Comparison of ENCODE assay signal across 24 cellular contexts in the genomic region with DNA sequence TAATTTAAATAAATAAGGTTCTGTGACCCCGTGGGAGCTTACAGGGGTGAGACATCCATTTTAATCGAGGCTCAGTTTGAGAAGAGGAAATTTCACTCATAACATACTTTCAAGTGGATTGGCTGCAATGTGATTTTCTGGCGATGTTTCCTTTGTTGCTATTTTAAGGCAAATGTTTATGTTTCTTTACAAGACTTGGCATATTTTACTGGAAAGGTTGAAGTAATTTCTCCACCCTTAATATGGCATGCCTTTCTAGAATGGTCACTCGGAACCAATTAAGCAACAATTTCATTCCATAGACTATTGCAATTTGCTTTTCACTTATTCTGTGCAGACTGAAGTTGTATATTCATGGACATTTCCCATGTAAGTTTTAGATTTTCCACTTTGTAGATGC.
DNase-seq lines count a peak whose midpoint lies in the region; ATAC-seq and TF ChIP-seq lines count a peak whose summit lies in the region.
"Had no signal": no experiment of that assay in that cellular context is flagged by ENCODE, and none has a peak within 500 bp of the region (broad histone marks: within the 10 kb centered on the region; RNA-seq: fewer than 3 reads in every experiment).

No MANE protein-coding gene starts in this region.

- no peak overlapping the region for H3K4me3 Mint-ChIP-seq in activated CD8-positive, alpha-beta T cell treated with anti-CD3 and anti-CD28 coated beads for 36 hours
- H3K4me3 Mint-ChIP-seq: activated CD4-positive, alpha-beta memory T cell treated with anti-CD3 and anti-CD28 coated beads for 36 hours; CD8-positive, alpha-beta memory T cell; endodermal cell; WTC11 had no signal

- no peaks in the 10 kb centered on the region for H3K9me3 ChIP-seq in effector memory CD4-positive, alpha-beta T cell (ENCODE audit: control insufficient read depth, low read length)
- H3K9me3 ChIP-seq: Peyer's patch, SK-N-SH had no signal

- H3K27me3 Mint-ChIP-seq in activated CD8-positive, alpha-beta T cell treated with anti-CD3 and anti-CD28 coated beads for 36 hours, result no peaks in the 10 kb centered on the region
- H3K27me3 Mint-ChIP-seq: activated CD4-positive, alpha-beta memory T cell treated with anti-CD3 and anti-CD28 coated beads for 36 hours; CD8-positive, alpha-beta memory T cell had no signal

- H3K27ac ChIP-seq in effector memory CD4-positive, alpha-beta T cell (ENCODE audit: insufficient read depth, low read length, poor library complexity, severe bottlenecking), result no peak overlapping the region
- H3K27ac ChIP-seq: foreskin keratinocyte, hepatocyte, Peyer's patch had no signal

- no peak for ATAC-seq in activated CD8-positive, alpha-beta T cell treated with anti-CD3 and anti-CD28 coated beads for 36 hours
- ATAC-seq: foreskin keratinocyte, HCT116, WTC11 had no signal

- no peak overlapping the region for H3K27ac Mint-ChIP-seq in activated CD8-positive, alpha-beta T cell treated with anti-CD3 and anti-CD28 coated beads for 36 hours
- H3K27ac Mint-ChIP-seq: activated CD4-positive, alpha-beta memory T cell treated with anti-CD3 and anti-CD28 coated beads for 36 hours; CD8-positive, alpha-beta memory T cell; endodermal cell; WTC11 had no signal

- TF ChIP-seq CTCF in AG04449 (IDR thresholded peaks at IDR 0.05; ENCODE audit: insufficient read depth, low read length, missing control alignments), result no peak
- no peak for TF ChIP-seq CTCF in astrocyte of the cerebellum (IDR thresholded peaks at IDR 0.05; ENCODE audit: low read depth, low read length, missing control alignments)
- no peak for TF ChIP-seq CTCF in fibroblast of villous mesenchyme (IDR thresholded peaks at IDR 0.05; ENCODE audit: insufficient read depth, low read depth, low read length)
- TF ChIP-seq CTCF in activated CD8-positive, alpha-beta T cell treated with anti-CD3 and anti-CD28 coated beads for 36 hours (IDR thresholded peaks at IDR 0.05), result no peak

- no peaks in the 10 kb centered on the region for H3K36me3 Mint-ChIP-seq in activated CD8-positive, alpha-beta T cell treated with anti-CD3 and anti-CD28 coated beads for 36 hours (ENCODE audit: low read depth)
- H3K36me3 Mint-ChIP-seq: activated CD4-positive, alpha-beta memory T cell treated with anti-CD3 and anti-CD28 coated beads for 36 hours; CD8-positive, alpha-beta memory T cell had no signal

- no peaks in the 10 kb centered on the region for H3K4me1 ChIP-seq in effector memory CD4-positive, alpha-beta T cell (ENCODE audit: control insufficient read depth, insufficient read depth, low read length, poor library complexity, severe bottlenecking)
- H3K4me1 ChIP-seq: Peyer's patch had no signal

- no peaks in the 10 kb centered on the region for H3K27me3 ChIP-seq in effector memory CD4-positive, alpha-beta T cell (replicated peaks; ENCODE audit: control insufficient read depth, insufficient read depth, low read length, poor library complexity, severe bottlenecking)
- H3K27me3 ChIP-seq: foreskin keratinocyte, hepatocyte, Peyer's patch had no signal

- H3K4me3 ChIP-seq in AG04449 (ENCODE audit: low read depth, low read length), result no peak overlapping the region
- no peak overlapping the region for H3K4me3 ChIP-seq in astrocyte of the cerebellum (ENCODE audit: low read depth, low read length)
- no peak overlapping the region for H3K4me3 ChIP-seq in fibroblast of villous mesenchyme (ENCODE audit: low read depth, low read length)
- H3K4me3 ChIP-seq in effector memory CD4-positive, alpha-beta T cell (ENCODE audit: insufficient read depth, low read depth, low read length, poor library complexity, severe bottlenecking), result no peak overlapping the region
- H3K4me3 ChIP-seq: hepatocyte, lung, Peyer's patch had no signal

- DNase-seq in AG04449 (ENCODE audit: low read depth, low spot score), result peak; percentile 90
- peak; percentile 78 for DNase-seq in GM04504 (ENCODE audit: low read depth)
- peak; percentile 39 for DNase-seq in astrocyte of the cerebellum (ENCODE audit: low read depth)
- peak; percentile 21 for DNase-seq in fibroblast of villous mesenchyme (ENCODE audit: low read depth)
- DNase-seq in SW480 (ENCODE audit: low spot score), result no peak
- DNase-seq in effector memory CD4-positive, alpha-beta T cell, result no peak
- no peak for DNase-seq in middle frontal gyrus (ENCODE audit: extremely low spot score, low spot score)
- no peak for DNase-seq in activated CD8-positive, alpha-beta T cell treated with anti-CD3 and anti-CD28 coated beads for 36 hours
- DNase-seq: activated CD4-positive, alpha-beta memory T cell treated with anti-CD3 and anti-CD28 coated beads for 36 hours; activated naive CD4-positive, alpha-beta T cell; activated T-cell treated with anti-CD3 and anti-CD28 coated beads for 4 hours; anterior cingulate cortex; CD8-positive, alpha-beta memory T cell; endodermal cell; foreskin keratinocyte; NCI-H1417; NK-92 treated with Interleukin-12 subunit alpha and Interleukin-12 subunit beta, amount 100 ng/mL, for 24 hours; nucleus accumbens; Peyer's patch; SK-N-SH had no signal

- intact Hi-C loops in activated CD8-positive, alpha-beta T cell treated with anti-CD3 and anti-CD28 coated beads for 36 hours (cut with micrococcal nuclease), result no loop called here

- H3K9me3 Mint-ChIP-seq in activated CD8-positive, alpha-beta T cell treated with anti-CD3 and anti-CD28 coated beads for 36 hours, result peaks cover 2% of the 10 kb centered on the region
- H3K9me3 Mint-ChIP-seq: activated CD4-positive, alpha-beta memory T cell treated with anti-CD3 and anti-CD28 coated beads for 36 hours had no signal

- CTCF ChIA-PET in AG04449 (lab: Yijun Ruan, JAX), result interaction anchor here (0.9 to 1.4 kb wide), 3 partner anchors 13 to 131 kb away, joined by 3 read pairs; no protein-coding TSS in a partner anchor
- CTCF ChIA-PET in activated CD8-positive, alpha-beta T cell treated with anti-CD3 and anti-CD28 coated beads for 36 hours (lab: Charles Lee), result no interaction called here

- in situ Hi-C loops in astrocyte of the cerebellum (cut with HindIII; ENCODE audit: low sequenced_read_pairs), result no loop called here

- POLR2A ChIA-PET in AG04449 (lab: Yijun Ruan, JAX), result interaction anchor here (0.7 kb wide), 1 partner anchor 43 kb away, joined by 3 read pairs; no protein-coding TSS in a partner anchor
- POLR2A ChIA-PET in activated CD8-positive, alpha-beta T cell treated with anti-CD3 and anti-CD28 coated beads for 36 hours (lab: Charles Lee), result no interaction called here

- H3K4me1 Mint-ChIP-seq in activated CD8-positive, alpha-beta T cell treated with anti-CD3 and anti-CD28 coated beads for 36 hours (ENCODE audit: low read depth), result no peaks in the 10 kb centered on the region
- H3K4me1 Mint-ChIP-seq: CD8-positive, alpha-beta memory T cell; WTC11 had no signal

- H3K36me3 ChIP-seq in effector memory CD4-positive, alpha-beta T cell (ENCODE audit: control insufficient read depth, insufficient read depth, low read length), result no peaks in the 10 kb centered on the region
- H3K36me3 ChIP-seq: Peyer's patch had no signal

Comparison
In these comparisons a context has a peak if more than half of its experiments do, and no peak if none do; other contexts are left out.
1. DNase-seq: peak in AG04449 (single experiment), GM04504 (single experiment), astrocyte of the cerebellum (single experiment) and fibroblast of villous mesenchyme (single experiment); none in SW480 (single experiment), effector memory CD4-positive, alpha-beta T cell (0 of 3), middle frontal gyrus (single experiment) and activated CD8-positive, alpha-beta T cell treated with anti-CD3 and anti-CD28 coated beads for 36 hours (single experiment).